In genomic region chr6:137197684-137198645, GRCh38 we compare ENCODE assay signal across 22 cellular contexts. TPM values are rescaled to one million over a fixed set of nuclear protein-coding genes. Genes with fewer than 3 reads are reported as not detected.
"Had no signal": no experiment of that assay in that cellular context is flagged by ENCODE, and none has a peak within 500 bp of the region (broad histone marks: within the 10 kb centered on the region; RNA-seq: fewer than 3 reads in every experiment).

No MANE protein-coding gene starts in this region.

- H3K79me2 ChIP-seq: hepatocyte, parathyroid adenoma had no signal

- H3K9ac ChIP-seq: parathyroid adenoma had no signal

- H3K4me3 ChIP-seq: body of pancreas, dorsolateral prefrontal cortex, hepatocyte, smooth muscle cell, tibial nerve, vagina had no signal

- H3K9me3 ChIP-seq: body of pancreas, tibial nerve, vagina had no signal

- H3K9me3 Mint-ChIP-seq: activated CD4-positive, alpha-beta memory T cell treated with anti-CD3 and anti-CD28 coated beads for 36 hours; activated T-helper 1 cell treated with anti-CD3 and anti-CD28 coated beads, Interleukin-12 subunit alpha, Interleukin-12 subunit beta, Interleukin-2, Interleukin-4 antibody, amounts not matched to agents 30 ng/mL and 10 ng/mL and 1 ng/mL, durations not matched to agents 14 hours and 24 hours and 36 hours; naive thymus-derived CD8-positive, alpha-beta T cell had no signal

- H3K27ac ChIP-seq: body of pancreas, dorsolateral prefrontal cortex, foreskin keratinocyte, hepatocyte, parathyroid adenoma, tibial nerve, vagina, WERI-Rb-1 had no signal

- H3K4me1 ChIP-seq: body of pancreas, foreskin keratinocyte, parathyroid adenoma, vagina had no signal

- H2AFZ ChIP-seq: hepatocyte, parathyroid adenoma had no signal

- H3K27me3 ChIP-seq: body of pancreas, dorsolateral prefrontal cortex, foreskin keratinocyte, hepatocyte, tibial nerve, vagina had no signal

- DNase-seq: activated CD4-positive, alpha-beta memory T cell treated with anti-CD3 and anti-CD28 coated beads for 36 hours; activated T-cell treated with anti-CD3 and anti-CD28 coated beads for 4 hours; amygdala; body of pancreas; caudate nucleus; dorsolateral prefrontal cortex; foreskin keratinocyte; naive thymus-derived CD8-positive, alpha-beta T cell; stimulated activated CD4-positive, alpha-beta T cell treated with anti-CD3 and anti-CD28 coated beads, Interleukin-4, amount 100 ng/mL, for 24 hours; stimulated activated naive CD4-positive, alpha-beta T cell; WERI-Rb-1 had no signal

- H3K27ac Mint-ChIP-seq: activated CD4-positive, alpha-beta memory T cell treated with anti-CD3 and anti-CD28 coated beads for 36 hours; activated naive CD8-positive, alpha-beta T cell; activated T-helper 1 cell treated with anti-CD3 and anti-CD28 coated beads, Interleukin-12 subunit alpha, Interleukin-12 subunit beta, Interleukin-2, Interleukin-4 antibody, amounts not matched to agents 30 ng/mL and 10 ng/mL and 1 ng/mL, durations not matched to agents 14 hours and 24 hours and 36 hours had no signal

- H3K27me3 Mint-ChIP-seq: activated CD4-positive, alpha-beta memory T cell treated with anti-CD3 and anti-CD28 coated beads for 36 hours; activated naive CD8-positive, alpha-beta T cell; naive thymus-derived CD8-positive, alpha-beta T cell had no signal

- ATAC-seq: body of pancreas; foreskin keratinocyte; naive thymus-derived CD8-positive, alpha-beta T cell; sciatic nerve had no signal

- H3K4me2 ChIP-seq: hepatocyte, smooth muscle cell had no signal

- H3K4me3 Mint-ChIP-seq: activated CD4-positive, alpha-beta memory T cell treated with anti-CD3 and anti-CD28 coated beads for 36 hours; activated naive CD8-positive, alpha-beta T cell; activated T-helper 1 cell treated with anti-CD3 and anti-CD28 coated beads, Interleukin-12 subunit alpha, Interleukin-12 subunit beta, Interleukin-2, Interleukin-4 antibody, amounts not matched to agents 30 ng/mL and 10 ng/mL and 1 ng/mL, durations not matched to agents 14 hours and 24 hours and 36 hours; naive thymus-derived CD8-positive, alpha-beta T cell had no signal

RNA-seq across cellular contexts. Expression of gene IL22RA2, which starts 24.5 kb away (rescaled TPM):
- total RNA-seq: activated CD4-positive, alpha-beta memory T cell treated with anti-CD3 and anti-CD28 coated beads for 36 hours; activated T-helper 1 cell treated with anti-CD3 and anti-CD28 coated beads, Interleukin-12 subunit alpha, Interleukin-12 subunit beta, Interleukin-2, Interleukin-4 antibody, amounts not matched to agents 30 ng/mL and 10 ng/mL and 1 ng/mL, durations not matched to agents 14 hours and 24 hours and 36 hours; body of pancreas; dorsolateral prefrontal cortex; epithelial cell of proximal tubule; fibroblast of lung; foreskin keratinocyte; hepatocyte; mesenteric fat pad; naive thymus-derived CD8-positive, alpha-beta T cell; sciatic nerve; smooth muscle cell; tibial nerve; vagina had no signal
- polyA plus RNA-seq: fibroblast of lung; foreskin keratinocyte; hepatocyte; naive thymus-derived CD8-positive, alpha-beta T cell; smooth muscle cell had no signal
